ENCODE assay signal across 8 cellular contexts in the genomic region with DNA sequence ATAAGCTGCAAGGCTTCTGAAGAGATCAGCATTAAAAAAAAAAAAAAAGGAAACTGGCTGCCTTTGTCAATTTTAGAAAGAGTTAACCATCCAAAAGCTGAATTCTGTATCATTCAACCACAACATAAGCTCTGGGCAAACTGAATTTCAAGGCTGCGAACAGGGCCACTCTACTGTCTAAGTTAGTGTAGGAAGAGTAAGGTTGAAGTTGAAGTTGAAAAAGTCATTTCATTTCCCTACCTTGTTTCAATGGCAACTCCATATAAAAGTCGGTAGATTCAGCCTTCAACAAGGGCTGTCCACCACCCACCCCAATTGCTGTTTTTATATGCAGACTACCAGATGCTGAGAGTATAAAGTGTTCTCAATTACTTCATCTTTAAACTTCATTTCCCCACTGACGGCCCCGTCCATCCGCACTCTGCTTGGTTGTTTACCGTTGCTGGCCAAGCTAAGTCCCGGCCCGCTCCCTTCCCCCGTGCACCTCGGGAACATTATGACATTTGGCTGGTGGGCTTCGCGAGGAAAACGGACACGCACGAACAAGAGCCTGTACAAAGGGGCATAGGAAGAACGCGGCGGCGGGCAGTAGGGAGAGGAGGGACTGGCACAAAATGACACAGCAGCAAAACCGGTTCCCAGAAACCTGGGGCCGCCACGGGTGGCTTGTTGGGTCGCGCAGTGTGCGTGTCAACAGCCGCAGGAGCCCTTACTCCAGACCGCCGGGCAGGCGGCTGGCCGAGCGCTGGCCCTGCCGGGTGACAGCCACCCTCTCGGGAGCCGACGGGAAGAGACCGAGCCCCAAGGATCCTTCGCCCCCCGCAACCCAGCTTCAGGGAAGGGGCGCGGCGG. TPM values are rescaled to one million over a fixed set of nuclear protein-coding genes. Genes with fewer than 3 reads are reported as not detected.
DNase-seq lines count a peak whose midpoint lies in the region; ATAC-seq and TF ChIP-seq lines count a peak whose summit lies in the region.

No MANE protein-coding gene starts in this region.

- peak; percentile 11 for ATAC-seq in HG02678 (IDR thresholded peaks at IDR 0.05; ENCODE audit: unreplicated experiment)

- TF ChIP-seq CTCF in left ventricle myocardium inferior (IDR thresholded peaks at IDR 0.05; ENCODE audit: borderline replicate concordance), result no peak

- peak overlapping the region; percentile 97 for H3K27ac Mint-ChIP-seq in activated naive CD8-positive, alpha-beta T cell treated with anti-CD3 and anti-CD28 coated beads for 36 hours

- no peaks in the 10 kb centered on the region for H3K27me3 Mint-ChIP-seq in activated naive CD8-positive, alpha-beta T cell treated with anti-CD3 and anti-CD28 coated beads for 36 hours

- H3K4me1 Mint-ChIP-seq in activated naive CD8-positive, alpha-beta T cell treated with anti-CD3 and anti-CD28 coated beads for 36 hours, result peaks cover 41% of the 10 kb centered on the region

- no peaks in the 10 kb centered on the region for H3K27me3 ChIP-seq in left ventricle myocardium inferior (ENCODE audit: low read depth)

- peak overlapping the region; percentile 95 for H3K4me3 Mint-ChIP-seq in activated naive CD8-positive, alpha-beta T cell treated with anti-CD3 and anti-CD28 coated beads for 36 hours

- H3K4me1 ChIP-seq in left ventricle myocardium inferior, result peaks cover 44% of the 10 kb centered on the region

- H3K27ac ChIP-seq in left ventricle myocardium inferior (replicated peaks), result peak overlapping the region; percentile 87

- H3K36me3 ChIP-seq in left ventricle myocardium inferior, result no peaks in the 10 kb centered on the region

- peak overlapping the region; percentile 97 for H3K4me3 ChIP-seq in left ventricle myocardium inferior

- no peaks in the 10 kb centered on the region for H3K9me3 Mint-ChIP-seq in activated naive CD8-positive, alpha-beta T cell treated with anti-CD3 and anti-CD28 coated beads for 36 hours

- intact Hi-C loops in left ventricle myocardium inferior (cut with micrococcal nuclease), result no loop called here

- H3K36me3 Mint-ChIP-seq in activated naive CD8-positive, alpha-beta T cell treated with anti-CD3 and anti-CD28 coated beads for 36 hours, result peaks cover 2% of the 10 kb centered on the region

- peak; percentile 48 for DNase-seq in SIG-M5 treated with dmso at 0.1 percent for 504 hours (lab: John Stamatoyannopoulos, UW; ENCODE audit: unreplicated experiment)
- no peak for DNase-seq in SIG-M5 (lab: John Stamatoyannopoulos, UW)
- DNase-seq in NOMO-1 treated with DMSO at 0.1 percent for 48 hours (lab: John Stamatoyannopoulos, UW; ENCODE audit: unreplicated experiment), result peak; percentile 28
- DNase-seq in activated naive CD8-positive, alpha-beta T cell treated with anti-CD3 and anti-CD28 coated beads for 36 hours, result peak; percentile 49
- peak; percentile 20 for DNase-seq in left ventricle myocardium inferior
- DNase-seq in pons (ENCODE audit: low spot score), result peak; percentile 51
- DNase-seq in ecto neural progenitor cell (ENCODE audit: low spot score), result no peak

- no peaks in the 10 kb centered on the region for H3K9me3 ChIP-seq in left ventricle myocardium inferior (replicated peaks)

RNA-seq across cellular contexts. Expression of gene LIN54, which starts 1.4 kb away (rescaled TPM):
- 10 to 100 TPM; 22.7 TPM for total RNA-seq in activated naive CD8-positive, alpha-beta T cell treated with anti-CD3 and anti-CD28 coated beads for 36 hours
- 6.2 TPM for total RNA-seq in left ventricle myocardium inferior

RNA-seq across cellular contexts. Expression of gene COPS4, which starts 23.0 kb away (rescaled TPM):
- total RNA-seq in activated naive CD8-positive, alpha-beta T cell treated with anti-CD3 and anti-CD28 coated beads for 36 hours, result 10 to 100 TPM; 42.6 to 43.9 TPM
- total RNA-seq in left ventricle myocardium inferior, result 53.6 TPM

Comparison
In these comparisons a context has a peak if more than half of its experiments do, and no peak if none do; other contexts are left out.
1. DNase-seq: peak in SIG-M5 treated with dmso at 0.1 percent for 504 hours (single experiment), NOMO-1 treated with DMSO at 0.1 percent for 48 hours (single experiment), activated naive CD8-positive, alpha-beta T cell treated with anti-CD3 and anti-CD28 coated beads for 36 hours (single experiment), left ventricle myocardium inferior (single experiment) and pons (single experiment); none in SIG-M5 (single experiment) and ecto neural progenitor cell (single experiment).